In the genomic region with DNA sequence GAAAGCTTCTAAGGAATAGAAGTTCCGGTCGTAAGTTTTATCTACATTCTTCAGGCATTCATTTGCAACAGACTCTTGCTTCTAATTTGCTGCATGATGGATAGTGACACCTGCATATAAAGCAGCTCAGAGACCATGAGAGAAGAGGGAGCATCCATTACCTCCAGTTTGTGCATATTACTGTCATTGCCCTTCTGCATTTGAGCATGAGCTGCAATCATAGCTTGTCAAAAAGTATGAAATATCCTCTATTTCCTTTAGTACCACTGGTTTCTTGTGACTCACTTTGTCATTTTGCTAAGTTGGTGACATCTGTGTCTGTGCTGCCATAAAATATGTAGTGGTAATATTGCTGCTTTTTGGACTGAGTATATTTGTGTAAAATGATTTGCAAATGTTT, we compare ENCODE assay signal across 33 cellular contexts.
DNase-seq lines count a peak whose midpoint lies in the region; ATAC-seq, FAIRE-seq and TF ChIP-seq lines count a peak whose summit lies in the region.
"Had no signal": no experiment of that assay in that cellular context is flagged by ENCODE, and none has a peak within 500 bp of the region (broad histone marks: within the 10 kb centered on the region; RNA-seq: fewer than 3 reads in every experiment).

No MANE protein-coding gene starts in this region.

- peaks cover under 1% of the 10 kb centered on the region for H3K36me3 Mint-ChIP-seq in astrocyte (ENCODE audit: low read depth, unreplicated experiment)
- H3K36me3 Mint-ChIP-seq: CD14-positive monocyte; CD4-positive, alpha-beta memory T cell; CD4-positive, CD25-positive, alpha-beta regulatory T cell; CD8-positive, alpha-beta memory T cell; CD8-positive, alpha-beta T cell had no signal

- ATAC-seq in HG03442 (IDR thresholded peaks at IDR 0.05; ENCODE audit: unreplicated experiment): no peak
- ATAC-seq: A549; CD8-positive, alpha-beta T cell had no signal

- H3K27me3 ChIP-seq in astrocyte (ENCODE audit: insufficient read depth, low read length) (no peaks in the 10 kb centered on the region), neural cell (ENCODE audit: insufficient read depth, low read depth, low read length) (no peaks in the 10 kb centered on the region)
- H3K27me3 ChIP-seq: BE2C; BLaER1; BLaER1 treated with 17β-estradiol and CSF1 and Interleukin-3, amounts not matched to agents 10 nM and 100 nM had no signal

- peak; percentile 97 for TF ChIP-seq EP300 in neural cell (conservative IDR thresholded peaks at IDR 0.05; ENCODE audit: poor library complexity, severe bottlenecking)

- peak; percentile 24 for TF ChIP-seq RAD21 in neural cell (conservative IDR thresholded peaks at IDR 0.05)

- H3K27me3 Mint-ChIP-seq in astrocyte (ENCODE audit: low read depth, unreplicated experiment): no peaks in the 10 kb centered on the region
- H3K27me3 Mint-ChIP-seq: B cell; CD4-positive, alpha-beta memory T cell; CD4-positive, alpha-beta T cell; CD4-positive, CD25-positive, alpha-beta regulatory T cell; CD8-positive, alpha-beta memory T cell had no signal

- H3K36me3 ChIP-seq in astrocyte (ENCODE audit: insufficient read depth, low read length): no peaks in the 10 kb centered on the region
- no peaks in the 10 kb centered on the region for H3K36me3 ChIP-seq in neural cell (ENCODE audit: insufficient read depth, low read length)
- H3K36me3 ChIP-seq: BE2C; BLaER1; BLaER1 treated with 17β-estradiol and CSF1 and Interleukin-3, amounts not matched to agents 10 nM and 100 nM had no signal

- no peak overlapping the region for H3K4me3 ChIP-seq in astrocyte (ENCODE audit: insufficient read depth, low read depth, low read length)
- H3K4me3 ChIP-seq in neural cell (ENCODE audit: low read length): peak overlapping the region; percentile 1
- H3K4me3 ChIP-seq: A549; BLaER1; BLaER1 treated with 17β-estradiol and CSF1 and Interleukin-3, amounts not matched to agents 10 nM and 100 nM had no signal

- H3K4me3 Mint-ChIP-seq in astrocyte (ENCODE audit: unreplicated experiment): no peak overlapping the region
- H3K4me3 Mint-ChIP-seq: B cell; CD14-positive monocyte; CD4-positive, alpha-beta memory T cell; CD4-positive, alpha-beta T cell; CD4-positive, CD25-positive, alpha-beta regulatory T cell; CD8-positive, alpha-beta memory T cell; CD8-positive, alpha-beta T cell had no signal

- H3K9ac ChIP-seq in astrocyte (ENCODE audit: low read length): no peak overlapping the region
- H3K9ac ChIP-seq in neural cell (ENCODE audit: low read length): peak overlapping the region; percentile 10
- H3K9ac ChIP-seq: BLaER1; BLaER1 treated with 17β-estradiol and CSF1 and Interleukin-3, amounts not matched to agents 10 nM and 100 nM had no signal

- no peak overlapping the region for H3K27ac Mint-ChIP-seq in astrocyte (ENCODE audit: unreplicated experiment)
- H3K27ac Mint-ChIP-seq: B cell; CD14-positive monocyte; CD4-positive, alpha-beta T cell; CD4-positive, CD25-positive, alpha-beta regulatory T cell; CD8-positive, alpha-beta T cell had no signal

- DNase-seq in astrocyte (ENCODE audit: low read depth): no peak
- DNase-seq in NOMO-1 (lab: John Stamatoyannopoulos, UW; ENCODE audit: unreplicated experiment in 2 of 2): no peak
- DNase-seq: 8988T; ACHN; AML-193; BE2C; C1 segment of cervical spinal cord; Caco-2; Calu3; CD4-positive, alpha-beta memory T cell; CD4-positive, alpha-beta T cell; CD4-positive, CD25-positive, alpha-beta regulatory T cell; CD8-positive, alpha-beta memory T cell; CD8-positive, alpha-beta T cell; COR-L47; DMS 273 treated with DMSO at 0.1 percent for 48 hours; DMS153; DMS53; DMS79; DMS79 treated with DMSO at 0.1 percent for 48 hours; DND-41; EL had no signal

- H3F3A ChIP-seq in neural cell (ENCODE audit: insufficient read depth, low read length, poor library complexity, severe bottlenecking): peaks cover 6% of the 10 kb centered on the region

- H4K20me1 ChIP-seq in astrocyte (ENCODE audit: insufficient read depth, low read length): no peaks in the 10 kb centered on the region
- no peaks in the 10 kb centered on the region for H4K20me1 ChIP-seq in neural cell (ENCODE audit: insufficient read depth)
- H4K20me1 ChIP-seq: BLaER1; BLaER1 treated with 17β-estradiol and CSF1 and Interleukin-3, amounts not matched to agents 10 nM and 100 nM had no signal

- TF ChIP-seq CTCF in astrocyte (IDR thresholded peaks at IDR 0.05; ENCODE audit: insufficient read depth, low read depth, low read length) (no peak), neural cell (IDR thresholded peaks at IDR 0.05; ENCODE audit: poor library complexity, severe bottlenecking) (no peak)

- FAIRE-seq in astrocyte (lab: Jason Lieb, UNC): no peak
- FAIRE-seq: A204.1, A549, D721Med had no signal

- peaks cover 11% of the 10 kb centered on the region for H3K4me1 Mint-ChIP-seq in astrocyte (ENCODE audit: low read depth, unreplicated experiment)
- H3K4me1 Mint-ChIP-seq: B cell; CD14-positive monocyte; CD4-positive, alpha-beta memory T cell; CD4-positive, CD25-positive, alpha-beta regulatory T cell; CD8-positive, alpha-beta memory T cell had no signal

- peaks cover 8% of the 10 kb centered on the region for H3K4me1 ChIP-seq in astrocyte (ENCODE audit: insufficient read depth, low read length)
- H3K4me1 ChIP-seq: BE2C; BLaER1; BLaER1 treated with 17β-estradiol and CSF1 and Interleukin-3, amounts not matched to agents 10 nM and 100 nM; Caco-2 had no signal

- peak overlapping the region; percentile 57 for H3K4me2 ChIP-seq in astrocyte (ENCODE audit: low read length)
- no peak overlapping the region for H3K4me2 ChIP-seq in neural cell (ENCODE audit: low read length)
- H3K4me2 ChIP-seq: A549; BLaER1; BLaER1 treated with 17β-estradiol and CSF1 and Interleukin-3, amounts not matched to agents 10 nM and 100 nM had no signal

- H2AFZ ChIP-seq in astrocyte (ENCODE audit: low read depth, low read length) (no peak overlapping the region), neural cell (ENCODE audit: low read depth, low read length) (no peak overlapping the region)

- H3K9me2 ChIP-seq in neural cell (ENCODE audit: insufficient read depth, low read length): no peaks in the 10 kb centered on the region

- H3K79me2 ChIP-seq in astrocyte (ENCODE audit: insufficient read depth, low read length) (no peaks in the 10 kb centered on the region), neural cell (replicated peaks; ENCODE audit: insufficient read depth, low read length) (no peaks in the 10 kb centered on the region)

- no peaks in the 10 kb centered on the region for H3K9me3 Mint-ChIP-seq in astrocyte (ENCODE audit: unreplicated experiment)

- no peaks in the 10 kb centered on the region for H3K9me3 ChIP-seq in astrocyte (ENCODE audit: insufficient read depth, low read depth, low read length)
- no peaks in the 10 kb centered on the region for H3K9me3 ChIP-seq in neural cell (ENCODE audit: low read length)
- H3K9me3 ChIP-seq: A549; BE2C; BLaER1; BLaER1 treated with 17β-estradiol and CSF1 and Interleukin-3, amounts not matched to agents 10 nM and 100 nM; Caco-2 had no signal

- peak overlapping the region; percentile 52 for H3K27ac ChIP-seq in astrocyte (ENCODE audit: low read depth, low read length)
- peak overlapping the region; percentile 75 for H3K27ac ChIP-seq in neural cell (ENCODE audit: low read length)
- H3K27ac ChIP-seq: 22Rv1; A549; BLaER1; BLaER1 treated with 17β-estradiol and CSF1 and Interleukin-3, amounts not matched to agents 10 nM and 100 nM; C4-2B had no signal

TF ChIP-seq in neural cell, 6 proteins besides CTCF, POLR2A, EP300 and RAD21:
- no peak for TF ChIP-seq TAF1 (IDR thresholded peaks at IDR 0.05; ENCODE audit: low read depth)
- TF ChIP-seq, protein P1, sequence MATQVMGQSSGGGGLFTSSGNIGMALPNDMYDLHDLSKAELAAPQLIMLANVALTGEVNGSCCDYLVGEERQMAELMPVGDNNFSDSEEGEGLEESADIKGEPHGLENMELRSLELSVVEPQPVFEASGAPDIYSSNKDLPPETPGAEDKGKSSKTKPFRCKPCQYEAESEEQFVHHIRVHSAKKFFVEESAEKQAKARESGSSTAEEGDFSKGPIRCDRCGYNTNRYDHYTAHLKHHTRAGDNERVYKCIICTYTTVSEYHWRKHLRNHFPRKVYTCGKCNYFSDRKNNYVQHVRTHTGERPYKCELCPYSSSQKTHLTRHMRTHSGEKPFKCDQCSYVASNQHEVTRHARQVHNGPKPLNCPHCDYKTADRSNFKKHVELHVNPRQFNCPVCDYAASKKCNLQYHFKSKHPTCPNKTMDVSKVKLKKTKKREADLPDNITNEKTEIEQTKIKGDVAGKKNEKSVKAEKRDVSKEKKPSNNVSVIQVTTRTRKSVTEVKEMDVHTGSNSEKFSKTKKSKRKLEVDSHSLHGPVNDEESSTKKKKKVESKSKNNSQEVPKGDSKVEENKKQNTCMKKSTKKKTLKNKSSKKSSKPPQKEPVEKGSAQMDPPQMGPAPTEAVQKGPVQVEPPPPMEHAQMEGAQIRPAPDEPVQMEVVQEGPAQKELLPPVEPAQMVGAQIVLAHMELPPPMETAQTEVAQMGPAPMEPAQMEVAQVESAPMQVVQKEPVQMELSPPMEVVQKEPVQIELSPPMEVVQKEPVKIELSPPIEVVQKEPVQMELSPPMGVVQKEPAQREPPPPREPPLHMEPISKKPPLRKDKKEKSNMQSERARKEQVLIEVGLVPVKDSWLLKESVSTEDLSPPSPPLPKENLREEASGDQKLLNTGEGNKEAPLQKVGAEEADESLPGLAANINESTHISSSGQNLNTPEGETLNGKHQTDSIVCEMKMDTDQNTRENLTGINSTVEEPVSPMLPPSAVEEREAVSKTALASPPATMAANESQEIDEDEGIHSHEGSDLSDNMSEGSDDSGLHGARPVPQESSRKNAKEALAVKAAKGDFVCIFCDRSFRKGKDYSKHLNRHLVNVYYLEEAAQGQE (IDR thresholded peaks at IDR 0.05; ENCODE audit: borderline replicate concordance): no peak
- no peak for TF ChIP-seq EZH2 (IDR thresholded peaks at IDR 0.05; ENCODE audit: borderline replicate concordance, insufficient read depth, low read length, poor library complexity, severe bottlenecking)
- TF ChIP-seq MXI1 (conservative IDR thresholded peaks at IDR 0.05; ENCODE audit: poor library complexity, severe bottlenecking): no peak
- peak; percentile 16 for TF ChIP-seq SMC3 (conservative IDR thresholded peaks at IDR 0.05; ENCODE audit: poor library complexity)
- TF ChIP-seq POLR2AphosphoS5 (IDR thresholded peaks at IDR 0.05): peak; percentile 86
TF ChIP-seq in neural cell: peak in this region for 2.
